8 cellular contexts compared by ENCODE assay signal in genomic region chr19:17512574-17512939, GRCh38. TPM values are rescaled to one million over a fixed set of nuclear protein-coding genes. Genes with fewer than 3 reads are reported as not detected.
DNase-seq lines count a peak whose midpoint lies in the region; ATAC-seq and TF ChIP-seq lines count a peak whose summit lies in the region.

No MANE protein-coding gene starts in this region.

- H3K9me3 ChIP-seq in BLaER1 = peaks cover 16% of the 10 kb centered on the region
- H3K9me3 ChIP-seq in naive thymus-derived CD4-positive, alpha-beta T cell (ENCODE audit: control insufficient read depth in 2 of 3, low read length in 3 of 3) = peaks cover 0 to 5% (median 2%) of the 10 kb centered on the region in 3 experiments

- H4K20me1 ChIP-seq in BLaER1 (peaks cover 9% of the 10 kb centered on the region; the same call in 1 of the 2 replicates), KMS-11 (ENCODE audit: insufficient read depth) (no peaks in the 10 kb centered on the region)

- no peak overlapping the region for H2AFZ ChIP-seq in KMS-11 (ENCODE audit: low read depth)

- TF ChIP-seq CTCF in KMS-11 (conservative IDR thresholded peaks at IDR 0.05; ENCODE audit: low read depth, low read length) (no peak), choroid plexus epithelial cell (conservative IDR thresholded peaks at IDR 0.05; ENCODE audit: low read depth, low read length) (no peak)

- peak overlapping the region; percentile 86 to 94 (median 90) for H3K27ac Mint-ChIP-seq in naive thymus-derived CD4-positive, alpha-beta T cell

- H3K4me1 ChIP-seq in BLaER1 (peaks cover 70% of the 10 kb centered on the region), KMS-11 (ENCODE audit: low read depth, poor library complexity, severe bottlenecking) (no peaks in the 10 kb centered on the region)
- peaks cover 0 to 20% of the 10 kb centered on the region in 2 donors for H3K4me1 ChIP-seq in naive thymus-derived CD4-positive, alpha-beta T cell (ENCODE audit: control insufficient read depth in 2 of 2, insufficient read depth in 2 of 2, low read length in 2 of 2)

- H3K9me3 Mint-ChIP-seq in naive thymus-derived CD4-positive, alpha-beta T cell = peaks cover 0 to 5% (median 1%) of the 10 kb centered on the region in 11 donors

- H3K4me3 Mint-ChIP-seq in naive thymus-derived CD4-positive, alpha-beta T cell = peak overlapping the region; percentile 89 to 100 (median 96)

- peaks cover 8% of the 10 kb centered on the region; the same call in 1 of the 2 replicates for H3K79me2 ChIP-seq in KMS-11 (ENCODE audit: insufficient read depth, low read depth)

- H3K4me2 ChIP-seq in BLaER1 (peak overlapping the region; percentile 92), KMS-11 (peak overlapping the region; percentile 71)

- no peak for DNase-seq in choroid plexus epithelial cell (ENCODE audit: low read depth)
- DNase-seq in naive thymus-derived CD4-positive, alpha-beta T cell = no peak
- no peak for DNase-seq in NCI-H2227 treated with DMSO at 0.1 percent for 48 hours (lab: John Stamatoyannopoulos, UW)
- no peak for DNase-seq in dedifferentiated amniotic fluid mesenchymal stem cell (ENCODE audit: extremely low spot score)
- DNase-seq in RKO (ENCODE audit: low spot score) = no peak
- no peak for DNase-seq in retina

- H3K27me3 Mint-ChIP-seq in naive thymus-derived CD4-positive, alpha-beta T cell = no peaks in the 10 kb centered on the region

- no peak for ATAC-seq in naive thymus-derived CD4-positive, alpha-beta T cell

- peaks cover 42% of the 10 kb centered on the region for H3K36me3 ChIP-seq in BLaER1
- H3K36me3 ChIP-seq in KMS-11 (ENCODE audit: insufficient read depth) = no peaks in the 10 kb centered on the region
- peaks cover 3 to 23% (median 4%) of the 10 kb centered on the region in 3 experiments for H3K36me3 ChIP-seq in naive thymus-derived CD4-positive, alpha-beta T cell (ENCODE audit: control insufficient read depth in 2 of 3, insufficient read depth in 3 of 3, low read length in 3 of 3)

- intact Hi-C loops in naive thymus-derived CD4-positive, alpha-beta T cell (cut with micrococcal nuclease) = loop anchor here (1.0 to 5.0 kb wide), 9 partner anchors 11 to 420 kb away; partner anchors contain the start of genes BST2 (in 1 of the 2), CCDC124 (in 1 of the 2), DDA1 (in 1 of the 2) and GTPBP3 (in 1 of the 2)

- CTCF ChIA-PET in naive thymus-derived CD4-positive, alpha-beta T cell (lab: Charles Lee) = interaction anchor here (2.3 kb wide), 1 partner anchor 16 kb away, joined by 13 read pairs; no protein-coding TSS in a partner anchor

- peaks cover 0 to 42% (median 6%) of the 10 kb centered on the region in 5 donors for H3K36me3 Mint-ChIP-seq in naive thymus-derived CD4-positive, alpha-beta T cell

- H3K9ac ChIP-seq in BLaER1 = peak overlapping the region; percentile 98
- no peak overlapping the region for H3K9ac ChIP-seq in KMS-11

- POLR2A ChIA-PET in naive thymus-derived CD4-positive, alpha-beta T cell (lab: Charles Lee) = interaction anchor here (1.0 to 3.4 kb wide), 5 partner anchors 10 to 1007 kb away, joined by 3 to 29 read pairs (median 5); partner anchors contain the start of gene SLC27A1

- no peaks in the 10 kb centered on the region for H3K27me3 ChIP-seq in BLaER1
- no peaks in the 10 kb centered on the region for H3K27me3 ChIP-seq in KMS-11 (ENCODE audit: insufficient read depth, low read depth)
- H3K27me3 ChIP-seq in naive thymus-derived CD4-positive, alpha-beta T cell (ENCODE audit: control insufficient read depth in 2 of 2, insufficient read depth in 2 of 2, low read length in 2 of 2) = no peaks in the 10 kb centered on the region

- peak overlapping the region; percentile 99 for H3K27ac ChIP-seq in BLaER1
- H3K27ac ChIP-seq in KMS-11 = no peak overlapping the region
- peak overlapping the region; percentile 98 for H3K27ac ChIP-seq in naive thymus-derived CD4-positive, alpha-beta T cell (ENCODE audit: low read depth, low read length)

- H3K4me3 ChIP-seq in BLaER1 = peak overlapping the region; percentile 89
- H3K4me3 ChIP-seq in KMS-11 (IDR thresholded peaks at IDR 0.05; ENCODE audit: insufficient read depth, low read depth, low read length) = no peak overlapping the region
- H3K4me3 ChIP-seq in choroid plexus epithelial cell (ENCODE audit: low read depth, low read length) = peak overlapping the region; percentile 95
- H3K4me3 ChIP-seq in naive thymus-derived CD4-positive, alpha-beta T cell (ENCODE audit: low read length) = peak overlapping the region; percentile 75

- peaks cover 26 to 46% (median 40%) of the 10 kb centered on the region in 7 donors for H3K4me1 Mint-ChIP-seq in naive thymus-derived CD4-positive, alpha-beta T cell

RNA-seq across cellular contexts. Expression of gene PGLS, which starts 1.1 kb away (rescaled TPM):
- total RNA-seq in naive thymus-derived CD4-positive, alpha-beta T cell = 10 to 100 TPM; 53.3 to 83.3 (median 74.1) TPM
- 10 to 100 TPM; 67.0 to 77.1 TPM for polyA plus RNA-seq in naive thymus-derived CD4-positive, alpha-beta T cell

RNA-seq across cellular contexts. Expression of gene SLC27A1, which starts 42.2 kb away (rescaled TPM):
- total RNA-seq in naive thymus-derived CD4-positive, alpha-beta T cell = 10 to 100 TPM in 4 of 5 experiments, 1 to 10 TPM in 1; 3.1 to 15.1 (median 11.0) TPM
- 1 to 10 TPM; 5.0 to 8.2 TPM for polyA plus RNA-seq in naive thymus-derived CD4-positive, alpha-beta T cell

RNA-seq across cellular contexts. Expression of gene COLGALT1, which starts 42.9 kb away (rescaled TPM):
- total RNA-seq in naive thymus-derived CD4-positive, alpha-beta T cell = 10 to 100 TPM; 50.1 to 70.6 (median 61.3) TPM
- polyA plus RNA-seq in naive thymus-derived CD4-positive, alpha-beta T cell = 10 to 100 TPM; 13.2 to 23.8 TPM

RNA-seq across cellular contexts. Expression of gene NXNL1, which starts 51.8 kb away (rescaled TPM):
- total RNA-seq in naive thymus-derived CD4-positive, alpha-beta T cell = not detected
- polyA plus RNA-seq in naive thymus-derived CD4-positive, alpha-beta T cell = not detected
